ENCODE assay signal across 8 cellular contexts in the genomic region with DNA sequence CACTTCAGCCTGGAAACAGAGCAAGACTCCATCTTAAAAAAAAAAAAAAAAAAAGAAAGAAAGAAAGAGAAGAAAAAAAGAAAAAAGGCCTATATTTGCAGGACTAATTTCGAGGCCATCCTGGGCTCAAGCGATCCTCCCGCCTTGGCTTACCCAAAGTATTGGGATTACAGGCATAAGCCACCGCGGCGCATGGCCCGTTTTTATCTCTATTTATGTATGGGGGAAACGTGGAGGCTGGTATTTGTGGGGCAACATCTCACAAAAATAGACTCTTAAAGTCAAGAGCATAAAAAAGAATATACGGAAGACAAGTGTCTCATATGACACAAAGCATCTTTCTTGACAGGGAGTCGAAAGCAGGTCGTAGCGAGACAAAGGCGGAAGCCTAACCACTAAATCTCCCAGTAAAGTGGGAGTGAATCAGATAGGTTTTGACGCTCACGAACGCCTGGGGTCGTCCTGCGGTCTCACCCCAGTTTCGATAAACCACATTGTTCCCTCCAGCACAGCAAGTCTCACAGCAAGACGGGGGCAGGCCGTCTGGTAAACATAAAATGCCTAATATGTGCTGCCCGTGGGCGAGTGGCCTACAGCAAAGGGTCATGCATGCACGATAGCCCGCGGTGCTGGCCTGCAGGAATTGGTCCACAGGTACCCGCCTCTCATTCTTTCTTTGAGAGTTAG. TPM values are rescaled to one million over a fixed set of nuclear protein-coding genes. Genes with fewer than 3 reads are reported as not detected.
DNase-seq lines count a peak whose midpoint lies in the region; ATAC-seq, FAIRE-seq and TF ChIP-seq lines count a peak whose summit lies in the region.

No MANE protein-coding gene starts in this region.

- 59% methylated on average over 27 of the region's 27 CpGs for WGBS in A549 (ENCODE audit: missing lambda C conversion rate)

- peaks cover 11% of the 10 kb centered on the region for H3K36me3 Mint-ChIP-seq in activated naive CD8-positive, alpha-beta T cell treated with anti-CD3 and anti-CD28 coated beads, Interleukin-2, amount 50 U/mL, for 24 hours (ENCODE audit: low read depth)

- H4K20me1 ChIP-seq in KMS-11 (ENCODE audit: insufficient read depth) = no peaks in the 10 kb centered on the region

- CTCF ChIA-PET in A549 (lab: Yijun Ruan, JAX) = interaction anchor here (1.1 to 1.5 kb wide), 6 partner anchors 8 to 53 kb away, joined by 3 to 5 read pairs (median 4); no protein-coding TSS in a partner anchor

- intact Hi-C loops in mucosa of descending colon (cut with DNase I, micrococcal nuclease) = no loop called here

- H3K4me3 ChIP-seq in A549 (peak overlapping the region; percentile 90), KMS-11 (IDR thresholded peaks at IDR 0.05; ENCODE audit: insufficient read depth, low read depth, low read length) (no peak overlapping the region), mucosa of descending colon (no peak overlapping the region)

- H3K27ac Mint-ChIP-seq in activated naive CD8-positive, alpha-beta T cell treated with anti-CD3 and anti-CD28 coated beads, Interleukin-2, amount 50 U/mL, for 24 hours = peak overlapping the region; percentile 96

- H3K4me3 Mint-ChIP-seq in activated naive CD8-positive, alpha-beta T cell treated with anti-CD3 and anti-CD28 coated beads, Interleukin-2, amount 50 U/mL, for 24 hours = peak overlapping the region; percentile 97

- peak overlapping the region; percentile 26; the same call in 1 of the 2 replicates for H2AFZ ChIP-seq in KMS-11 (ENCODE audit: low read depth)

- H3K4me1 ChIP-seq in A549 (peaks cover 16% of the 10 kb centered on the region), KMS-11 (ENCODE audit: low read depth, poor library complexity, severe bottlenecking) (peaks cover 8% of the 10 kb centered on the region), mucosa of descending colon (ENCODE audit: low read depth) (peaks cover 17% of the 10 kb centered on the region)

- H3K4me1 Mint-ChIP-seq in activated naive CD8-positive, alpha-beta T cell treated with anti-CD3 and anti-CD28 coated beads, Interleukin-2, amount 50 U/mL, for 24 hours = peaks cover 78% of the 10 kb centered on the region

- H3K9ac ChIP-seq in KMS-11 = no peak overlapping the region; the same call in 1 of the 2 replicates

- H3K4me2 ChIP-seq in A549 (peak overlapping the region; percentile 85), KMS-11 (peak overlapping the region; percentile 73)

- H3K27me3 Mint-ChIP-seq in activated naive CD8-positive, alpha-beta T cell treated with anti-CD3 and anti-CD28 coated beads, Interleukin-2, amount 50 U/mL, for 24 hours = peaks cover 11% of the 10 kb centered on the region

- POLR2A ChIA-PET in A549 (lab: Yijun Ruan, JAX) = interaction anchor here (1.5 to 2.6 kb wide), 6 partner anchors 14 to 37 kb away, joined by 5 to 48 read pairs (median 16); a partner anchor contains a TSS

- DNase-seq in A549 (ENCODE audit: low read depth in 1 of 2, low spot score in 1 of 2) (no peak), mucosa of descending colon (peak in 2 of 3 donors; percentile 45 to 52), HuH-7.5 (ENCODE audit: low spot score) (no peak)
- peak; percentile 66 for DNase-seq in activated naive CD8-positive, alpha-beta T cell treated with anti-CD3 and anti-CD28 coated beads, Interleukin-2, amount 50 U/mL, for 24 hours

- peak overlapping the region; percentile 19 to 95; a peak in 4 of 6 replicates for H3K27ac ChIP-seq in A549
- peak overlapping the region; percentile 92; the same call in 1 of the 2 replicates for H3K27ac ChIP-seq in KMS-11

- ATAC-seq in A549 = no peak
- ATAC-seq in activated naive CD8-positive, alpha-beta T cell treated with anti-CD3 and anti-CD28 coated beads, Interleukin-2, amount 50 U/mL, for 24 hours = no peak
- ATAC-seq in mucosa of descending colon = no peak
- no peak for ATAC-seq in GM19035 (IDR thresholded peaks at IDR 0.05; ENCODE audit: unreplicated experiment)
- ATAC-seq in HG02798 (IDR thresholded peaks at IDR 0.05; ENCODE audit: poor library complexity, unreplicated experiment) = no peak
- no peak for ATAC-seq in GM21825 (IDR thresholded peaks at IDR 0.05; ENCODE audit: unreplicated experiment)

- H3K36me3 ChIP-seq in KMS-11 (ENCODE audit: insufficient read depth) = no peaks in the 10 kb centered on the region
- no peaks in the 10 kb centered on the region for H3K36me3 ChIP-seq in mucosa of descending colon (ENCODE audit: low read depth)

- no peaks in the 10 kb centered on the region for H3K79me2 ChIP-seq in KMS-11 (ENCODE audit: insufficient read depth, low read depth)

- TF ChIP-seq POLR2A in A549 (IDR thresholded peaks at IDR 0.05; ENCODE audit: low read length) = no peak

- TF ChIP-seq CTCF in A549 (IDR thresholded peaks at IDR 0.05) (no peak), KMS-11 (conservative IDR thresholded peaks at IDR 0.05; ENCODE audit: low read depth, low read length) (no peak), mucosa of descending colon (IDR thresholded peaks at IDR 0.05) (no peak)

- FAIRE-seq in A549 (lab: Jason Lieb, UNC) = no peak

- TF ChIP-seq EP300 in A549 (IDR thresholded peaks at IDR 0.05) = no peak

- H3K9me3 ChIP-seq in A549 (no peaks in the 10 kb centered on the region), mucosa of descending colon (no peaks in the 10 kb centered on the region)

- no peaks in the 10 kb centered on the region for H3K9me3 Mint-ChIP-seq in activated naive CD8-positive, alpha-beta T cell treated with anti-CD3 and anti-CD28 coated beads, Interleukin-2, amount 50 U/mL, for 24 hours

- no peak for TF ChIP-seq RAD21 in A549 (conservative IDR thresholded peaks at IDR 0.05 in 1 of 2, IDR thresholded peaks at IDR 0.05 in 1 of 2)

- no peaks in the 10 kb centered on the region for H3K27me3 ChIP-seq in KMS-11 (ENCODE audit: insufficient read depth, low read depth)

TF ChIP-seq in A549, 52 proteins besides CTCF, POLR2A, EP300 and RAD21:
- TF ChIP-seq HOXB5 (CRISPR knock-in tag; IDR thresholded peaks at IDR 0.05) (no peak), ZC3H11A (IDR thresholded peaks at IDR 0.05) (no peak), JUN (IDR thresholded peaks at IDR 0.05) (no peak), CHD2 (IDR thresholded peaks at IDR 0.05; ENCODE audit: low read length, partially characterized antibody) (no peak), GATA3 (IDR thresholded peaks at IDR 0.05; ENCODE audit: borderline replicate concordance) (no peak), HOXA7 (CRISPR knock-in tag; IDR thresholded peaks at IDR 0.05) (no peak), MAFK (IDR thresholded peaks at IDR 0.05; ENCODE audit: partially characterized antibody) (no peak), NPAS2 (CRISPR knock-in tag; IDR thresholded peaks at IDR 0.05; ENCODE audit: borderline replicate concordance) (no peak), CEBPB (IDR thresholded peaks at IDR 0.05) (no peak), ZSCAN20 (CRISPR knock-in tag; IDR thresholded peaks at IDR 0.05) (no peak)
- TF ChIP-seq, protein P1, sequence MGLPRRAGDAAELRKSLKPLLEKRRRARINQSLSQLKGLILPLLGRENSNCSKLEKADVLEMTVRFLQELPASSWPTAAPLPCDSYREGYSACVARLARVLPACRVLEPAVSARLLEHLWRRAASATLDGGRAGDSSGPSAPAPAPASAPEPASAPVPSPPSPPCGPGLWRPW (IDR thresholded peaks at IDR 0.05) = no peak

RNA-seq across cellular contexts. Expression of a gene that starts 1.8 kb away (rescaled TPM):
- polyA plus RNA-seq in A549 (2011; rRNA removed) = 17.0 and 22.7 TPM in 2 replicates
- polyA plus RNA-seq in A549 (2012; cell fraction: cytosol; rRNA removed) = 21.6 and 22.2 TPM in 2 replicates
- polyA plus RNA-seq in A549 (2012; cell fraction: nucleus; rRNA removed) = 73.3 and 77.6 TPM in 2 replicates
- polyA plus RNA-seq in A549 (2017; fragmentation: RNase III; extraction: RNeasy Plus Mini Kit Qiagen cat#74134 plus additional on column Dnase treatment) = 29.7 to 35.0 TPM (median 32.5 TPM) in 3 replicates
- polyA minus RNA-seq in A549 (2011; rRNA and poly(A)+ RNA removed) = 10.5 and 11.3 TPM in 2 replicates
- total RNA-seq in mucosa of descending colon = 10 to 100 TPM; 25.6 to 34.0 (median 27.6) TPM

RNA-seq across cellular contexts. Expression of a gene that starts 16.3 kb away (rescaled TPM):
- polyA plus RNA-seq in A549 (2011; rRNA removed) = 20.4 and 30.7 TPM in 2 replicates
- polyA plus RNA-seq in A549 (2012; cell fraction: cytosol; rRNA removed) = 27.2 and 28.7 TPM in 2 replicates
- 20.4 and 25.4 TPM in 2 replicates for polyA plus RNA-seq in A549 (2012; cell fraction: nucleus; rRNA removed)
- polyA plus RNA-seq in A549 (2017; fragmentation: RNase III; extraction: RNeasy Plus Mini Kit Qiagen cat#74134 plus additional on column Dnase treatment) = 21.8 to 23.2 TPM (median 23.1 TPM) in 3 replicates
- 5.3 and 5.6 TPM in 2 replicates for polyA minus RNA-seq in A549 (2011; rRNA and poly(A)+ RNA removed)
- total RNA-seq in mucosa of descending colon = 1 to 10 TPM; 1.5 to 3.9 (median 3.2) TPM

RNA-seq across cellular contexts. Expression of a gene that starts 22.5 kb away (rescaled TPM):
- polyA plus RNA-seq in A549 (2011; rRNA removed) (3,139 and 4,035 TPM in 2 replicates), A549 (2017; fragmentation: RNase III; extraction: RNeasy Plus Mini Kit Qiagen cat#74134 plus additional on column Dnase treatment) (2,466 to 2,717 TPM (median 2,590 TPM) in 3 replicates)
- polyA plus RNA-seq in A549 (2012; cell fraction: cytosol; rRNA removed) = 4,808 and 5,207 TPM in 2 replicates
- 3,506 and 3,565 TPM in 2 replicates for polyA plus RNA-seq in A549 (2012; cell fraction: nucleus; rRNA removed)
- 6,906 and 9,556 TPM in 2 replicates for polyA minus RNA-seq in A549 (2011; rRNA and poly(A)+ RNA removed)
- total RNA-seq in mucosa of descending colon = 1,000 to 10,000 TPM; 1,078 to 1,367 (median 1,218) TPM

RNA-seq across cellular contexts. Expression of a gene that starts 39.7 kb away (rescaled TPM):
- polyA plus RNA-seq in A549 (2011; rRNA removed) (10.9 and 11.1 TPM in 2 replicates), A549 (2017; fragmentation: RNase III; extraction: RNeasy Plus Mini Kit Qiagen cat#74134 plus additional on column Dnase treatment) (10.9 to 13.1 TPM (median 12.1 TPM) in 3 replicates)
- 4.7 and 5.8 TPM in 2 replicates for polyA plus RNA-seq in A549 (2012; cell fraction: cytosol; rRNA removed)
- 7.5 and 7.7 TPM in 2 replicates for polyA plus RNA-seq in A549 (2012; cell fraction: nucleus; rRNA removed)
- polyA minus RNA-seq in A549 (2011; rRNA and poly(A)+ RNA removed) = 7.5 and 8.8 TPM in 2 replicates
- total RNA-seq in mucosa of descending colon = 10 to 100 TPM; 11.6 to 18.8 (median 15.8) TPM

Comparison
In these comparisons a context has a peak if more than half of its experiments do, and no peak if none do; other contexts are left out.
1. DNase-seq: peak in activated naive CD8-positive, alpha-beta T cell treated with anti-CD3 and anti-CD28 coated beads, Interleukin-2, amount 50 U/mL, for 24 hours (single experiment) and mucosa of descending colon (2 of 3); none in A549 (0 of 2) and HuH-7.5 (single experiment).